Comparison of ENCODE assay signal across 1 cellular context in genomic region chr18:23694642-23695430, GRCh38.
TF ChIP-seq lines count a peak whose summit lies in the region.

No MANE protein-coding gene starts in this region.

TF ChIP-seq in IMR-90, 13 proteins besides CTCF, POLR2A, EP300 and RAD21:
- TF ChIP-seq CEBPB (IDR thresholded peaks at IDR 0.05; ENCODE audit: low read depth, low read length) (no peak), SMC3 (IDR thresholded peaks at IDR 0.05; ENCODE audit: low read depth, low read length) (no peak), CHD1 (IDR thresholded peaks at IDR 0.05; ENCODE audit: low read depth, low read length) (no peak), MAFK (IDR thresholded peaks at IDR 0.05; ENCODE audit: low read depth, low read length) (no peak), RCOR1 (IDR thresholded peaks at IDR 0.05; ENCODE audit: insufficient replicate concordance, low read length) (no peak), RFX5 (IDR thresholded peaks at IDR 0.05; ENCODE audit: low read depth, low read length) (no peak), ELK1 (IDR thresholded peaks at IDR 0.05; ENCODE audit: borderline replicate concordance, low read depth, low read length) (no peak), USF2 (IDR thresholded peaks at IDR 0.05; ENCODE audit: low read depth, low read length) (no peak), MAZ (IDR thresholded peaks at IDR 0.05; ENCODE audit: borderline replicate concordance, low read depth, low read length) (no peak), NFE2L2 (IDR thresholded peaks at IDR 0.05; ENCODE audit: low read depth, low read length) (no peak), MXI1 (IDR thresholded peaks at IDR 0.05; ENCODE audit: borderline replicate concordance, low read depth, low read length) (no peak), FOS (IDR thresholded peaks at IDR 0.05; ENCODE audit: low read depth, low read length) (no peak), BHLHE40 (IDR thresholded peaks at IDR 0.05; ENCODE audit: low read depth, low read length) (no peak)
